In the genomic region with DNA sequence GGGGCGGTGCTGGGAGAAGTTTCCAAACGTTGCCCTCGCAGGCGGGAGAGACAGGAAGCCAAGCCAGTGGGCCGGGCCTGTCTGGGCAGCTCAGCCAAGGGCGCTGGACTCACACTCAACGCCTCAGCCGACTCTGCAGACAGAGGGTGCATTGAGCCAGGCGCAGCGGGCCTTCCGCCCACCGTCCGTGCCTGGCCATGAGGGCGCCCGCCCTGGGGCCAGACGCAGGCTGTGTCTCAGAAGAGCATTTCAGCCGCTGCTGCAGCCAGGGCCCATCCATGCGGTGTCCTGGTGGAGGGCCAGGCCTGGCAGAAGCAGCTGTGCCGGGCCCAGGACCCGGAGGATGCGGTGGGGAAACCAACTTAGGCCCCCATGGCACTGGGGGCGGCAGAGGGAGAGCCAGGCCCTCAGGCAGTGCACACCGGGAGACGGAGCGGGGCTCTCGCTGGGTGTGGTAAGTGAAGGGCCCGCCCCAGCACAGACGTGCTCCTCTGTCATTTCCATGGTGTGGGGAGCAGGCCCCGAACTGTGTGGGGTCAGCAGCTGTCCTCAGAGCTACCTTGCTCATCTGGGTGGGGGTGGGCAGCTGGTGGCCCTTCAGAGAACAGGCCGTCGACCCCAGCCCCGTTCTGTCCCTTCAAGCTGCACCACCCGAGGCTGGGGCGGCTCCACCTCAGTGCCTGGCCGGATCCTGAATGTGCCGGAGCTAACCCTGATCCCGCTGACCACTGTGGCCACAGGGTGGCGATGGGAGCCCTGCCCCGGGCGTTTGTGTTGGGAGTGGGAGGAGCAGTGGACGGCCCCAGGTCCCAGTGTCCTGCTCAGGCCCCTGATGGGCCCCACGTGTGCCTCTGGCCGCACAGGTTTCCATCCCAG, we compare ENCODE assay signal across 1 cellular context.
TF ChIP-seq lines count a peak whose summit lies in the region.

No MANE protein-coding gene starts in this region.

TF ChIP-seq in HepG2, 621 proteins besides CTCF, POLR2A, EP300 and RAD21 (continued from another document and continues in another):
- TF ChIP-seq, protein P1, sequence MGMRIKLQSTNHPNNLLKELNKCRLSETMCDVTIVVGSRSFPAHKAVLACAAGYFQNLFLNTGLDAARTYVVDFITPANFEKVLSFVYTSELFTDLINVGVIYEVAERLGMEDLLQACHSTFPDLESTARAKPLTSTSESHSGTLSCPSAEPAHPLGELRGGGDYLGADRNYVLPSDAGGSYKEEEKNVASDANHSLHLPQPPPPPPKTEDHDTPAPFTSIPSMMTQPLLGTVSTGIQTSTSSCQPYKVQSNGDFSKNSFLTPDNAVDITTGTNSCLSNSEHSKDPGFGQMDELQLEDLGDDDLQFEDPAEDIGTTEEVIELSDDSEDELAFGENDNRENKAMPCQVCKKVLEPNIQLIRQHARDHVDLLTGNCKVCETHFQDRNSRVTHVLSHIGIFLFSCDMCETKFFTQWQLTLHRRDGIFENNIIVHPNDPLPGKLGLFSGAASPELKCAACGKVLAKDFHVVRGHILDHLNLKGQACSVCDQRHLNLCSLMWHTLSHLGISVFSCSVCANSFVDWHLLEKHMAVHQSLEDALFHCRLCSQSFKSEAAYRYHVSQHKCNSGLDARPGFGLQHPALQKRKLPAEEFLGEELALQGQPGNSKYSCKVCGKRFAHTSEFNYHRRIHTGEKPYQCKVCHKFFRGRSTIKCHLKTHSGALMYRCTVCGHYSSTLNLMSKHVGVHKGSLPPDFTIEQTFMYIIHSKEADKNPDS (CRISPR knock-in tag; IDR thresholded peaks at IDR 0.05): no peak
- TF ChIP-seq NR3C1 (CRISPR knock-in tag; IDR thresholded peaks at IDR 0.05) (no peak), ZFAT (CRISPR knock-in tag; conservative IDR thresholded peaks at IDR 0.05) (no peak), GABPB1 (CRISPR knock-in tag; IDR thresholded peaks at IDR 0.05) (peak; percentile 78), JUNB (CRISPR knock-in tag; IDR thresholded peaks at IDR 0.05; ENCODE audit: borderline replicate concordance) (no peak), MBNL3 (CRISPR knock-in tag; conservative IDR thresholded peaks at IDR 0.05) (no peak), NFATC3 (CRISPR knock-in tag; IDR thresholded peaks at IDR 0.05) (peak; percentile 56; the same call in 1 of the 2 replicates), ERF (CRISPR knock-in tag; IDR thresholded peaks at IDR 0.05) (no peak; the same call in 1 of the 2 replicates), MED13 (CRISPR knock-in tag; IDR thresholded peaks at IDR 0.05) (no peak), ZNF652 (CRISPR knock-in tag; IDR thresholded peaks at IDR 0.05; ENCODE audit: borderline replicate concordance, low read depth) (no peak), ZSCAN30 (CRISPR knock-in tag; IDR thresholded peaks at IDR 0.05) (no peak), ARNT (IDR thresholded peaks at IDR 0.05) (no peak), KDM1A (CRISPR knock-in tag; IDR thresholded peaks at IDR 0.05) (no peak), ZFP90 (CRISPR knock-in tag; IDR thresholded peaks at IDR 0.05; ENCODE audit: borderline replicate concordance) (no peak), KLF13 (CRISPR knock-in tag; IDR thresholded peaks at IDR 0.05) (no peak), EED (CRISPR knock-in tag; IDR thresholded peaks at IDR 0.05) (0 out of 2 replicates have a peak, but pooled peaks have one; percentile 13), JUND (CRISPR knock-in tag; IDR thresholded peaks at IDR 0.05) (no peak), ZNF878 (CRISPR knock-in tag; IDR thresholded peaks at IDR 0.05) (no peak), MYC (CRISPR knock-in tag; IDR thresholded peaks at IDR 0.05; ENCODE audit: borderline replicate concordance) (peak; percentile 82; the same call in 1 of the 2 replicates), ZNF207 (IDR thresholded peaks at IDR 0.05; ENCODE audit: borderline replicate concordance) (no peak), JARID2 (CRISPR knock-in tag; IDR thresholded peaks at IDR 0.05; ENCODE audit: insufficient replicate concordance) (peak; percentile 11), SIX1 (CRISPR knock-in tag; IDR thresholded peaks at IDR 0.05; ENCODE audit: borderline replicate concordance) (no peak), CBFB (CRISPR knock-in tag; IDR thresholded peaks at IDR 0.05) (no peak), BORCS8-MEF2B (CRISPR knock-in tag; IDR thresholded peaks at IDR 0.05) (no peak; the same call in 1 of the 2 replicates), ZNF253 (CRISPR knock-in tag; IDR thresholded peaks at IDR 0.05; ENCODE audit: borderline replicate concordance) (no peak)
- TF ChIP-seq, protein P2, sequence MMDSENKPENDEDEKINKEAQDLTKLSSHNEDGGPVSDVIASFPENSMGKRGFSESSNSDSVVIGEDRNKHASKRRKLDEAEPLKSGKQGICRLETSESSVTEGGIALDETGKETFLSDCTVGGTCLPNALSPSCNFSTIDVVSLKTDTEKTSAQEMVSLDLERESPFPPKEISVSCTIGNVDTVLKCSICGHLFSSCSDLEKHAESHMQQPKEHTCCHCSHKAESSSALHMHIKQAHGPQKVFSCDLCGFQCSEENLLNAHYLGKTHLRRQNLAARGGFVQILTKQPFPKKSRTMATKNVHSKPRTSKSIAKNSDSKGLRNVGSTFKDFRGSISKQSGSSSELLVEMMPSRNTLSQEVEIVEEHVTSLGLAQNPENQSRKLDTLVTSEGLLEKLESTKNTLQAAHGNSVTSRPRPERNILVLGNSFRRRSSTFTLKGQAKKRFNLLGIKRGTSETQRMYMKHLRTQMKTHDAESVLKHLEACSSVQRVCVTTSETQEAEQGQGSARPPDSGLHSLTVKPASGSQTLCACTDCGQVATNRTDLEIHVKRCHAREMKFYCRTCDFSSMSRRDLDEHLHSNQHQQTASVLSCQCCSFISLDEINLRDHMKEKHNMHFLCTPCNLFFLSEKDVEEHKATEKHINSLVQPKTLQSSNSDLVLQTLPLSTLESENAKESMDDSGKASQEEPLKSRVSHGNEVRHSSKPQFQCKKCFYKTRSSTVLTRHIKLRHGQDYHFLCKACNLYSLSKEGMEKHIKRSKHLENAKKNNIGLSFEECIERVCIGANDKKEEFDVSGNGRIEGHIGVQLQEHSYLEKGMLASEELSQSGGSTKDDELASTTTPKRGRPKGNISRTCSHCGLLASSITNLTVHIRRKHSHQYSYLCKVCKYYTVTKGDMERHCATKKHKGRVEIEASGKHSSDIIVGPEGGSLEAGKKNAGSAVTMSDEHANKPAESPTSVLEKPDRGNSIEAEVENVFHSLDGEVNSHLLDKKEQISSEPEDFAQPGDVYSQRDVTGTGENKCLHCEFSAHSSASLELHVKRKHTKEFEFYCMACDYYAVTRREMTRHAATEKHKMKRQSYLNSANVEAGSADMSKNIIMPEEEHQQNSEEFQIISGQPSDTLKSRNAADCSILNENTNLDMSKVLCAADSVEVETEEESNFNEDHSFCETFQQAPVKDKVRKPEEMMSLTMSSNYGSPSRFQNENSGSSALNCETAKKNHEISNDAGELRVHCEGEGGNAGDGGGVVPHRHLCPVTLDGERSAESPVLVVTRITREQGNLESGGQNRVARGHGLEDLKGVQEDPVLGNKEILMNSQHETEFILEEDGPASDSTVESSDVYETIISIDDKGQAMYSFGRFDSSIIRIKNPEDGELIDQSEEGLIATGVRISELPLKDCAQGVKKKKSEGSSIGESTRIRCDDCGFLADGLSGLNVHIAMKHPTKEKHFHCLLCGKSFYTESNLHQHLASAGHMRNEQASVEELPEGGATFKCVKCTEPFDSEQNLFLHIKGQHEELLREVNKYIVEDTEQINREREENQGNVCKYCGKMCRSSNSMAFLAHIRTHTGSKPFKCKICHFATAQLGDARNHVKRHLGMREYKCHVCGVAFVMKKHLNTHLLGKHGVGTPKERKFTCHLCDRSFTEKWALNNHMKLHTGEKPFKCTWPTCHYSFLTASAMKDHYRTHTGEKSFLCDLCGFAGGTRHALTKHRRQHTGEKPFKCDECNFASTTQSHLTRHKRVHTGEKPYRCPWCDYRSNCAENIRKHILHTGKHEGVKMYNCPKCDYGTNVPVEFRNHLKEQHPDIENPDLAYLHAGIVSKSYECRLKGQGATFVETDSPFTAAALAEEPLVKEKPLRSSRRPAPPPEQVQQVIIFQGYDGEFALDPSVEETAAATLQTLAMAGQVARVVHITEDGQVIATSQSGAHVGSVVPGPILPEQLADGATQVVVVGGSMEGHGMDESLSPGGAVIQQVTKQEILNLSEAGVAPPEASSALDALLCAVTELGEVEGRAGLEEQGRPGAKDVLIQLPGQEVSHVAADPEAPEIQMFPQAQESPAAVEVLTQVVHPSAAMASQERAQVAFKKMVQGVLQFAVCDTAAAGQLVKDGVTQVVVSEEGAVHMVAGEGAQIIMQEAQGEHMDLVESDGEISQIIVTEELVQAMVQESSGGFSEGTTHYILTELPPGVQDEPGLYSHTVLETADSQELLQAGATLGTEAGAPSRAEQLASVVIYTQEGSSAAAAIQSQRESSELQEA (CRISPR knock-in tag; IDR thresholded peaks at IDR 0.05; ENCODE audit: not compliant biosample characterization): peak; percentile 21
- TF ChIP-seq, protein P3, sequence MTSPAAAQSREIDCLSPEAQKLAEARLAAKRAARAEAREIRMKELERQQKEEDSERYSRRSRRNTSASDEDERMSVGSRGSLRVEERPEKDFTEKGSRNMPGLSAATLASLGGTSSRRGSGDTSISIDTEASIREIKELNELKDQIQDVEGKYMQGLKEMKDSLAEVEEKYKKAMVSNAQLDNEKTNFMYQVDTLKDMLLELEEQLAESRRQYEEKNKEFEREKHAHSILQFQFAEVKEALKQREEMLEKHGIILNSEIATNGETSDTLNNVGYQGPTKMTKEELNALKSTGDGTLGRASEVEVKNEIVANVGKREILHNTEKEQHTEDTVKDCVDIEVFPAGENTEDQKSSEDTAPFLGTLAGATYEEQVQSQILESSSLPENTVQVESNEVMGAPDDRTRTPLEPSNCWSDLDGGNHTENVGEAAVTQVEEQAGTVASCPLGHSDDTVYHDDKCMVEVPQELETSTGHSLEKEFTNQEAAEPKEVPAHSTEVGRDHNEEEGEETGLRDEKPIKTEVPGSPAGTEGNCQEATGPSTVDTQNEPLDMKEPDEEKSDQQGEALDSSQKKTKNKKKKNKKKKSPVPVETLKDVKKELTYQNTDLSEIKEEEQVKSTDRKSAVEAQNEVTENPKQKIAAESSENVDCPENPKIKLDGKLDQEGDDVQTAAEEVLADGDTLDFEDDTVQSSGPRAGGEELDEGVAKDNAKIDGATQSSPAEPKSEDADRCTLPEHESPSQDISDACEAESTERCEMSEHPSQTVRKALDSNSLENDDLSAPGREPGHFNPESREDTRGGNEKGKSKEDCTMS (CRISPR knock-in tag; conservative IDR thresholded peaks at IDR 0.05): no peak
- TF ChIP-seq, protein P4, sequence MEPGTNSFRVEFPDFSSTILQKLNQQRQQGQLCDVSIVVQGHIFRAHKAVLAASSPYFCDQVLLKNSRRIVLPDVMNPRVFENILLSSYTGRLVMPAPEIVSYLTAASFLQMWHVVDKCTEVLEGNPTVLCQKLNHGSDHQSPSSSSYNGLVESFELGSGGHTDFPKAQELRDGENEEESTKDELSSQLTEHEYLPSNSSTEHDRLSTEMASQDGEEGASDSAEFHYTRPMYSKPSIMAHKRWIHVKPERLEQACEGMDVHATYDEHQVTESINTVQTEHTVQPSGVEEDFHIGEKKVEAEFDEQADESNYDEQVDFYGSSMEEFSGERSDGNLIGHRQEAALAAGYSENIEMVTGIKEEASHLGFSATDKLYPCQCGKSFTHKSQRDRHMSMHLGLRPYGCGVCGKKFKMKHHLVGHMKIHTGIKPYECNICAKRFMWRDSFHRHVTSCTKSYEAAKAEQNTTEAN (CRISPR knock-in tag; conservative IDR thresholded peaks at IDR 0.05): peak; percentile 45; the same call in 1 of the 2 replicates
- TF ChIP-seq, protein P5, sequence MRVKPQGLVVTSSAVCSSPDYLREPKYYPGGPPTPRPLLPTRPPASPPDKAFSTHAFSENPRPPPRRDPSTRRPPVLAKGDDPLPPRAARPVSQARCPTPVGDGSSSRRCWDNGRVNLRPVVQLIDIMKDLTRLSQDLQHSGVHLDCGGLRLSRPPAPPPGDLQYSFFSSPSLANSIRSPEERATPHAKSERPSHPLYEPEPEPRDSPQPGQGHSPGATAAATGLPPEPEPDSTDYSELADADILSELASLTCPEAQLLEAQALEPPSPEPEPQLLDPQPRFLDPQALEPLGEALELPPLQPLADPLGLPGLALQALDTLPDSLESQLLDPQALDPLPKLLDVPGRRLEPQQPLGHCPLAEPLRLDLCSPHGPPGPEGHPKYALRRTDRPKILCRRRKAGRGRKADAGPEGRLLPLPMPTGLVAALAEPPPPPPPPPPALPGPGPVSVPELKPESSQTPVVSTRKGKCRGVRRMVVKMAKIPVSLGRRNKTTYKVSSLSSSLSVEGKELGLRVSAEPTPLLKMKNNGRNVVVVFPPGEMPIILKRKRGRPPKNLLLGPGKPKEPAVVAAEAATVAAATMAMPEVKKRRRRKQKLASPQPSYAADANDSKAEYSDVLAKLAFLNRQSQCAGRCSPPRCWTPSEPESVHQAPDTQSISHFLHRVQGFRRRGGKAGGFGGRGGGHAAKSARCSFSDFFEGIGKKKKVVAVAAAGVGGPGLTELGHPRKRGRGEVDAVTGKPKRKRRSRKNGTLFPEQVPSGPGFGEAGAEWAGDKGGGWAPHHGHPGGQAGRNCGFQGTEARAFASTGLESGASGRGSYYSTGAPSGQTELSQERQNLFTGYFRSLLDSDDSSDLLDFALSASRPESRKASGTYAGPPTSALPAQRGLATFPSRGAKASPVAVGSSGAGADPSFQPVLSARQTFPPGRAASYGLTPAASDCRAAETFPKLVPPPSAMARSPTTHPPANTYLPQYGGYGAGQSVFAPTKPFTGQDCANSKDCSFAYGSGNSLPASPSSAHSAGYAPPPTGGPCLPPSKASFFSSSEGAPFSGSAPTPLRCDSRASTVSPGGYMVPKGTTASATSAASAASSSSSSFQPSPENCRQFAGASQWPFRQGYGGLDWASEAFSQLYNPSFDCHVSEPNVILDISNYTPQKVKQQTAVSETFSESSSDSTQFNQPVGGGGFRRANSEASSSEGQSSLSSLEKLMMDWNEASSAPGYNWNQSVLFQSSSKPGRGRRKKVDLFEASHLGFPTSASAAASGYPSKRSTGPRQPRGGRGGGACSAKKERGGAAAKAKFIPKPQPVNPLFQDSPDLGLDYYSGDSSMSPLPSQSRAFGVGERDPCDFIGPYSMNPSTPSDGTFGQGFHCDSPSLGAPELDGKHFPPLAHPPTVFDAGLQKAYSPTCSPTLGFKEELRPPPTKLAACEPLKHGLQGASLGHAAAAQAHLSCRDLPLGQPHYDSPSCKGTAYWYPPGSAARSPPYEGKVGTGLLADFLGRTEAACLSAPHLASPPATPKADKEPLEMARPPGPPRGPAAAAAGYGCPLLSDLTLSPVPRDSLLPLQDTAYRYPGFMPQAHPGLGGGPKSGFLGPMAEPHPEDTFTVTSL (CRISPR knock-in tag; IDR thresholded peaks at IDR 0.05; ENCODE audit: borderline replicate concordance): no peak
- TF ChIP-seq, protein P6, sequence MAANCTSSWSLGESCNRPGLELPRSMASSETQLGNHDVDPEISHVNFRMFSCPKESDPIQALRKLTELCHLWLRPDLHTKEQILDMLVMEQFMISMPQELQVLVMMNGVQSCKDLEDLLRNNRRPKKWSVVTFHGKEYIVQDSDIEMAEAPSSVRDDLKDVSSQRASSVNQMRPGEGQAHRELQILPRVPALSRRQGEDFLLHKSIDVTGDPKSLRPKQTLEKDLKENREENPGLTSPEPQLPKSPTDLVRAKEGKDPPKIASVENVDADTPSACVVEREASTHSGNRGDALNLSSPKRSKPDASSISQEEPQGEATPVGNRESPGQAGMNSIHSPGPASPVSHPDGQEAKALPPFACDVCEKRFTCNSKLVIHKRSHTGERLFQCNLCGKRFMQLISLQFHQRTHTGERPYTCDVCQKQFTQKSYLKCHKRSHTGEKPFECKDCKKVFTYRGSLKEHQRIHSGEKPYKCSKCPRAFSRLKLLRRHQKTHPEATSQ (CRISPR knock-in tag; IDR thresholded peaks at IDR 0.05; ENCODE audit: borderline replicate concordance): no peak
